In genomic region chr3:49803464-49804140, GRCh38 we compare ENCODE assay signal across 2 cellular contexts.
TF ChIP-seq lines count a peak whose summit lies in the region.

No MANE protein-coding gene starts in this region.

TF ChIP-seq in SK-N-SH, 30 proteins besides CTCF, POLR2A, EP300 and RAD21:
- TF ChIP-seq MAX (IDR thresholded peaks at IDR 0.05; ENCODE audit: low read depth) = 0 out of 2 replicates have a peak, but pooled peaks have one; percentile 45
- no peak for TF ChIP-seq TAF1 (IDR thresholded peaks at IDR 0.05; ENCODE audit: borderline replicate concordance, low read depth, low read length)
- peak; percentile 70 for TF ChIP-seq GATA2 (CRISPR knock-in tag; IDR thresholded peaks at IDR 0.05)

TF ChIP-seq in GM12878, 131 proteins besides CTCF, POLR2A, EP300 and RAD21:
- TF ChIP-seq RAD51 (IDR thresholded peaks at IDR 0.05) = no peak
- 0 out of 4 replicates have a peak, but pooled peaks of 1 of the 2 experiments have one; percentile 9 for TF ChIP-seq BHLHE40 (IDR thresholded peaks at IDR 0.05; ENCODE audit: borderline replicate concordance in 1 of 2, low read depth in 2 of 2, low read length in 1 of 2)
